In genomic region chr22:42613869-42614268, GRCh38 we compare ENCODE assay signal across 9 cellular contexts. TPM values are rescaled to one million over a fixed set of nuclear protein-coding genes. Genes with fewer than 3 reads are reported as not detected.
DNase-seq lines count a peak whose midpoint lies in the region; ATAC-seq lines count a peak whose summit lies in the region.
"Had no signal": no experiment of that assay in that cellular context is flagged by ENCODE, and none has a peak within 500 bp of the region (broad histone marks: within the 10 kb centered on the region; RNA-seq: fewer than 3 reads in every experiment).

No MANE protein-coding gene starts in this region.

- H3K4me2 ChIP-seq in BLaER1: peak overlapping the region; percentile 91

- H3K27me3 ChIP-seq in BLaER1: no peaks in the 10 kb centered on the region
- no peaks in the 10 kb centered on the region for H3K27me3 ChIP-seq in iPS-18a (ENCODE audit: control insufficient read depth, insufficient read depth, low read length)

- peak overlapping the region; percentile 99 for H3K27ac ChIP-seq in BLaER1
- H3K27ac ChIP-seq in iPS-18a (ENCODE audit: low read length): peak overlapping the region; percentile 91

- DNase-seq in HCEC 1CT (peak; percentile 18), NCI-H446 treated with DMSO at 0.1 percent for 48 hours (lab: John Stamatoyannopoulos, UW) (no peak), hepatic stellate cell (ENCODE audit: low spot score) (no peak), H4 (ENCODE audit: low spot score) (no peak)
- DNase-seq in stimulated activated CD8-positive, alpha-beta memory T cell treated with anti-CD3 and anti-CD28 coated beads, Interleukin-4, amount 100 ng/mL, for 48 hours: peak; percentile 49

- H3K27ac Mint-ChIP-seq in activated T-helper 17 cell treated with anti-CD3 and anti-CD28 coated beads, Interleukin-2, amount 50 U/mL, for 72 hours: peak overlapping the region; percentile 100

- H3K9me3 ChIP-seq in BLaER1: peaks cover 6% of the 10 kb centered on the region; the same call in 1 of the 2 replicates
- no peaks in the 10 kb centered on the region for H3K9me3 ChIP-seq in iPS-18a (ENCODE audit: control insufficient read depth, low read depth, low read length)

- peaks cover 66% of the 10 kb centered on the region for H3K4me1 ChIP-seq in BLaER1
- peaks cover 11% of the 10 kb centered on the region for H3K4me1 ChIP-seq in iPS-18a (ENCODE audit: control insufficient read depth, low read depth, low read length)

- peak overlapping the region; percentile 98 for H3K9ac ChIP-seq in BLaER1
- peak overlapping the region; percentile 88 for H3K9ac ChIP-seq in iPS-18a (ENCODE audit: low read length)

- H3K36me3 Mint-ChIP-seq in activated T-helper 17 cell treated with anti-CD3 and anti-CD28 coated beads, Interleukin-2, amount 50 U/mL, for 72 hours (ENCODE audit: low read depth): peaks cover 64% of the 10 kb centered on the region

- H4K20me1 ChIP-seq in BLaER1: peaks cover 54% of the 10 kb centered on the region

- H3K36me3 ChIP-seq in BLaER1 (peaks cover 38% of the 10 kb centered on the region), iPS-18a (ENCODE audit: control insufficient read depth, low read depth, low read length) (peaks cover 7% of the 10 kb centered on the region)

- H3K9me3 Mint-ChIP-seq in activated T-helper 17 cell treated with anti-CD3 and anti-CD28 coated beads, Interleukin-2, amount 50 U/mL, for 72 hours: no peaks in the 10 kb centered on the region

- H3K4me1 Mint-ChIP-seq in activated T-helper 17 cell treated with anti-CD3 and anti-CD28 coated beads, Interleukin-2, amount 50 U/mL, for 72 hours: peaks cover 24% of the 10 kb centered on the region

- H3K4me3 ChIP-seq in BLaER1: peak overlapping the region; percentile 85
- H3K4me3 ChIP-seq in iPS-18a (ENCODE audit: low read length): peak overlapping the region; percentile 98

- peak overlapping the region; percentile 92 for H3K4me3 Mint-ChIP-seq in activated T-helper 17 cell treated with anti-CD3 and anti-CD28 coated beads, Interleukin-2, amount 50 U/mL, for 72 hours

- no peak for ATAC-seq in activated T-helper 17 cell treated with anti-CD3 and anti-CD28 coated beads, Interleukin-2, amount 50 U/mL, for 72 hours (replicated peaks)

- no peaks in the 10 kb centered on the region for H3K27me3 Mint-ChIP-seq in activated T-helper 17 cell treated with anti-CD3 and anti-CD28 coated beads, Interleukin-2, amount 50 U/mL, for 72 hours

RNA-seq across cellular contexts. Expression of gene POLDIP3, which starts 0.8 kb away (rescaled TPM):
- total RNA-seq in activated T-helper 17 cell treated with anti-CD3 and anti-CD28 coated beads, Interleukin-2, amount 50 U/mL, for 72 hours: 10 to 100 TPM; 70.0 to 72.4 TPM
- total RNA-seq in H4 (2014; rRNA removed; shearing (Covaris generic)): 20.2 and 27.8 TPM in 2 replicates

RNA-seq across cellular contexts. Expression of gene ATP5MGL, which starts 26.5 kb away (rescaled TPM):
- 1 to 10 TPM in 1 of 2 donors, under 1 TPM in 1; 0.45 to 1.1 TPM for total RNA-seq in activated T-helper 17 cell treated with anti-CD3 and anti-CD28 coated beads, Interleukin-2, amount 50 U/mL, for 72 hours
- total RNA-seq in H4 (2014; rRNA removed; shearing (Covaris generic)): not detected in 2 replicates
- total RNA-seq: LHCN-M2 had no signal

RNA-seq across cellular contexts. Expression of gene CYB5R3, which starts 35.3 kb away (rescaled TPM):
- total RNA-seq in activated T-helper 17 cell treated with anti-CD3 and anti-CD28 coated beads, Interleukin-2, amount 50 U/mL, for 72 hours: 10 to 100 TPM; 55.5 to 86.1 TPM
- total RNA-seq in H4 (2014; rRNA removed; shearing (Covaris generic)): 44.0 and 48.4 TPM in 2 replicates

Comparison
In these comparisons a context has a peak if more than half of its experiments do, and no peak if none do; other contexts are left out.
1. DNase-seq: peak in HCEC 1CT (single experiment) and stimulated activated CD8-positive, alpha-beta memory T cell treated with anti-CD3 and anti-CD28 coated beads, Interleukin-4, amount 100 ng/mL, for 48 hours (single experiment); none in NCI-H446 treated with DMSO at 0.1 percent for 48 hours (single experiment), hepatic stellate cell (single experiment) and H4 (single experiment).